ENCODE assay signal across 8 cellular contexts in the genomic region with DNA sequence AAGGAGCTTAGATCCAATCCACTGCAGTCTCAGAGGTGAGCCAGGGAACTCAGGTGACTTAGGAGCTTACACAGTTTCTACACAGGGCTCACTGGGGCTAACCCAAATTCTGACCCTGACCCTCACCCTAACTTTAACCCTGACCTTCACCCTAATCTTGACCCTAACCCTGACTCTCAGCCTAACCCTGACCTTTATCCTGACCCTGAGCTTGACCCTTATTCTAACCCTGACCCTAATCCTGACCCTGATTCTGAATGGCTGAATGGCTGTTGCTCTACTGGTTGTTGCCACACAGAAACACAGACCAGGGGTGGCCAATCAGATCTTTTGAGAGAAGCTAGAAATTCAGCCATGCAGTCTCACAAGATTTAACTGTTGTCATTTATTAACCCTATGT.
"Had no signal": no experiment of that assay in that cellular context is flagged by ENCODE, and none has a peak within 500 bp of the region (broad histone marks: within the 10 kb centered on the region; RNA-seq: fewer than 3 reads in every experiment).

No MANE protein-coding gene starts in this region.

- H3K9ac ChIP-seq: GM23248, KMS-11 had no signal

- H3K27ac ChIP-seq: GM23248, KMS-11 had no signal

- H2AFZ ChIP-seq: GM23248 had no signal

- H3K4me2 ChIP-seq: KMS-11 had no signal

- DNase-seq: GM23248, GOT3, H7, IMR-90, KBM-7 had no signal

- H3K4me3 ChIP-seq: GM23248, HAP-1 had no signal

- H3K9me3 ChIP-seq: HAP-1 had no signal

- H3K36me3 ChIP-seq: HAP-1 had no signal

- ATAC-seq: HCT116 had no signal

- H3K4me1 ChIP-seq: HAP-1 had no signal
